In the genomic region with DNA sequence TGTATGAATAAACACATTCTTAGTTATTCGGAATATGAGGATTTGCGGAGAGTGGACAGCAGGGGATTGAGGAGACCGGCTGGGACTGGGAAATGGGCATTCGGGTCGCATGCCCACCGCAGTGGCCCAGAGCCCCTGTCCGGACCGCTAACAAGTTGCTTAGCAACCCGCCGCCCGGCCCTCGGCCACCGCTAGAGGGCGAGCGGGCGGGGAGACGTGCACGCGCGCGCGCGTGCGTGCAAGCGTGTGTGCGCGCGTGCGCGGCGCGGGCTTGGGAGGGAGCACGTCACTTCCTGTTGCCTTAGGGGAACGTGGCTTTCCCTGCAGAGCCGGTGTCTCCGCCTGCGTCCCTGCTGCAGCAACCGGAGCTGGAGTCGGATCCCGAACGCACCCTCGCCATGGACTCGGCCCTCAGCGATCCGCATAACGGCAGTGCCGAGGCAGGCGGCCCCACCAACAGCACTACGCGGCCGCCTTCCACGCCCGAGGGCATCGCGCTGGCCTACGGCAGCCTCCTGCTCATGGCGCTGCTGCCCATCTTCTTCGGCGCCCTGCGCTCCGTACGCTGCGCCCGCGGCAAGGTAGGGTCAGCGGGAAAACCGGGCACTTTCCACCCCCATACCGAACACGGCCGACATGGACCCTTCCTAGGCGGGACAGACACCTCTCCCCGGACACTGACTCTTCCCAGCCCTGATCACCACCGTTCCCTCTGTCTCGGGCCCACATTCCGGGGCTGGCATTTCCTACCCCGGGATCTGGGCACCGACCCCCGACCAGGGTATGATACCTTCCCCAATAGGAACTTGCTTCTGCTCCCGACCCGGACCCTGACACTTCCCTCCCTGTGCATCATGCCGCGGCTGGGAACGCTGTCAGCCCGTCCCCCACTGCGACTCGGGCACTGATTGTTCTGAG, we compare ENCODE assay signal across 1 cellular context.
TF ChIP-seq lines count a peak whose summit lies in the region.

A gene with protein sequence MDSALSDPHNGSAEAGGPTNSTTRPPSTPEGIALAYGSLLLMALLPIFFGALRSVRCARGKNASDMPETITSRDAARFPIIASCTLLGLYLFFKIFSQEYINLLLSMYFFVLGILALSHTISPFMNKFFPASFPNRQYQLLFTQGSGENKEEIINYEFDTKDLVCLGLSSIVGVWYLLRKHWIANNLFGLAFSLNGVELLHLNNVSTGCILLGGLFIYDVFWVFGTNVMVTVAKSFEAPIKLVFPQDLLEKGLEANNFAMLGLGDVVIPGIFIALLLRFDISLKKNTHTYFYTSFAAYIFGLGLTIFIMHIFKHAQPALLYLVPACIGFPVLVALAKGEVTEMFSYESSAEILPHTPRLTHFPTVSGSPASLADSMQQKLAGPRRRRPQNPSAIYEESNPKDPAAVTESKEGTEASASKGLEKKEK (plus strand): TSS at position 289 of the 918 bp plus-strand sequence. CDS start 110 bp downstream, at position 399.

TF ChIP-seq in K562, 482 proteins besides CTCF, POLR2A, EP300 and RAD21 (continued from another document and continues in another):
- TF ChIP-seq ZNF140 (CRISPR knock-in tag; IDR thresholded peaks at IDR 0.05) (peak; percentile 10; the same call in 1 of the 2 replicates), YBX1 (IDR thresholded peaks at IDR 0.05) (no peak), RCOR1 (IDR thresholded peaks at IDR 0.05; ENCODE audit: borderline replicate concordance in 1 of 2, low read depth in 2 of 2, low read length in 2 of 2) (peak in 1 of 2 experiments; percentile 57; a peak in 1 of 4 replicates), HDAC3 (IDR thresholded peaks at IDR 0.05; ENCODE audit: borderline replicate concordance, partially characterized antibody) (no peak), ILK (tag; IDR thresholded peaks at IDR 0.05; ENCODE audit: borderline replicate concordance, low read depth) (no peak), DNMT1 (IDR thresholded peaks at IDR 0.05) (no peak), EZH2 (IDR thresholded peaks at IDR 0.05; ENCODE audit: borderline replicate concordance, low read depth, low read length) (no peak), ZNF175 (CRISPR knock-in tag; IDR thresholded peaks at IDR 0.05; ENCODE audit: low read depth) (peak; percentile 97), TBL1XR1 (IDR thresholded peaks at IDR 0.05; ENCODE audit: low read length in 2 of 2) (peak in 1 of 2 experiments; percentile 51; a peak in 1 of 4 replicates), POLR2G (IDR thresholded peaks at IDR 0.05; ENCODE audit: low read depth, low read length) (peak; percentile 97), ZNF311 (CRISPR knock-in tag; IDR thresholded peaks at IDR 0.05) (peak; percentile 68), FOXA3 (CRISPR knock-in tag; conservative IDR thresholded peaks at IDR 0.05 in 1 of 2, IDR thresholded peaks at IDR 0.05 in 1 of 2) (no peak; a peak in 1 of 4 replicates), NCOR1 (IDR thresholded peaks at IDR 0.05) (no peak), FOS (IDR thresholded peaks at IDR 0.05; ENCODE audit: extremely low read depth, insufficient read length) (no peak), RBBP5 (IDR thresholded peaks at IDR 0.05; ENCODE audit: borderline replicate concordance, insufficient read depth, low read length, poor library complexity, severe bottlenecking) (peak; percentile 91), TRIM24 (IDR thresholded peaks at IDR 0.05) (no peak), FOXM1 (IDR thresholded peaks at IDR 0.05; ENCODE audit: low read depth) (no peak), FOXM1 (CRISPR knock-in tag; IDR thresholded peaks at IDR 0.05; ENCODE audit: low read depth) (no peak), RHOXF2B (CRISPR knock-in tag; conservative IDR thresholded peaks at IDR 0.05) (no peak), RNF2 (IDR thresholded peaks at IDR 0.05) (no peak), TAF1 (IDR thresholded peaks at IDR 0.05; ENCODE audit: control insufficient read depth, extremely low read depth, insufficient read depth, low read length, severe bottlenecking) (peak; percentile 65), KAT2B (IDR thresholded peaks at IDR 0.05; ENCODE audit: low read depth, low read length) (no peak), TARDBP (IDR thresholded peaks at IDR 0.05) (no peak), JUND (IDR thresholded peaks at IDR 0.05; ENCODE audit: borderline replicate concordance, low read depth, low read length) (peak; percentile 80), JUND (tag; IDR thresholded peaks at IDR 0.05; ENCODE audit: borderline replicate concordance, low read depth, low read length) (peak; percentile 76; the same call in 2 of the 3 replicates), SUPT5H (IDR thresholded peaks at IDR 0.05) (peak; percentile 89), ZNF224 (CRISPR knock-in tag; IDR thresholded peaks at IDR 0.05) (no peak), HDAC1 (IDR thresholded peaks at IDR 0.05) (peak in 1 of 2 experiments; percentile 97; a peak in 2 of 4 replicates), ZFP30 (CRISPR knock-in tag; IDR thresholded peaks at IDR 0.05; ENCODE audit: borderline replicate concordance) (no peak), STAT5A (IDR thresholded peaks at IDR 0.05; ENCODE audit: borderline replicate concordance, low read length) (no peak), ZSCAN32 (CRISPR knock-in tag; IDR thresholded peaks at IDR 0.05) (no peak), ZNF165 (CRISPR knock-in tag; IDR thresholded peaks at IDR 0.05; ENCODE audit: borderline replicate concordance) (0 out of 2 replicates have a peak, but pooled peaks have one; percentile 33), ELF2 (CRISPR knock-in tag; IDR thresholded peaks at IDR 0.05) (no peak), ZC3H4 (CRISPR knock-in tag; IDR thresholded peaks at IDR 0.05; ENCODE audit: borderline replicate concordance) (no peak), PHF20 (IDR thresholded peaks at IDR 0.05; ENCODE audit: partially characterized antibody) (peak; percentile 75)
- TF ChIP-seq, protein P1, sequence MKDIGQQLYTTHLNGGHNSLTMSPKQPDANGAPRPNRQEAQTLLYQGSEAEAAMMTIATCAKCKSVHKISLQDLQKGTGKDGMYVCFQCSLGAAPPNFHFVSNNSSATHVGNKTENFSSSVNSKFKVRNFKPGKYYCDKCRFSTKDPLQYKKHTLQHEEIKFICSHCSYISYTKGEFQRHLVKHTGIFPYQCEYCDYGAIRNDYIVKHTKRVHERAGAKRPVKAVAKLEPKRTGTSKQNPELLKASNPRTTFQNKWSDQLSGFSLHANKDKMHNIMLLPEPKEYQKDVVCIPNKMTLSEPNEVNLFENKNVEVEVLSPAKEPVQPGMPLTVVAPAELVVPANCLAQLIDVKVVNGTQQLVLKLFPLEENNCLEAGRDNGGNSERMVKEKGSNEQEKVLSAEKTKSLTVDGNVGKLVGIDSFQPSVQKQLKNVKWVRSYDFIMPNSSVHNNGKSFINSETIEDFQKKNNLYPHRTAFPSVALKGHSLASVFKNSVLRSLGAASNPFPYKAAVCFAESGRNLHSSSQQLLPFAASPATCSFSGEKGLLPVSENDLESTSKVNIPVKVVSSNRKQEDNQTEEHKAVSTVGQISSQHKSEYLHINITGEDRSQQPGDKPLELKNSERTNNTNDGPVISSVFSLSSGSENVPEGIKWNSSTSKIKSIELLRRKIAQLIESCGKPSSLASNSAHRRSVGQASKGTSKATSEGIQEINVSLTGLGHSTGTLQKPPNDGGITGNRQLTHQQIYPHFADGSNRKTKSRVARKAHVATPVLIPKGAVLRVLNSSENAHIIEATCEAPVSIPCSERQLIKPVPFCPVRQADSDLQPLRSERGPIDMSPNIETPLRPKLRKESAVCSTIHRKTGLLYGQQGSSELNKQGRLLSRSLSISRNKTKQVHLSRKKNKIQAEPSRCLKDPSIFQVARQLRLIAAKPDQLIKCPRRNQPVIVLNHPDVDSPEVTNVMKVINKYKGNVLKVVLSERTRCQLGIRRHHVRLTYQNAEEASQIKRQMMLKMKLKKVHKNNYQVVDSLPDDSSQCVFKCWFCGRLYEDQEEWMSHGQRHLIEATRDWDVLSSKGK (CRISPR knock-in tag; IDR thresholded peaks at IDR 0.05) = no peak
- TF ChIP-seq, protein P2, sequence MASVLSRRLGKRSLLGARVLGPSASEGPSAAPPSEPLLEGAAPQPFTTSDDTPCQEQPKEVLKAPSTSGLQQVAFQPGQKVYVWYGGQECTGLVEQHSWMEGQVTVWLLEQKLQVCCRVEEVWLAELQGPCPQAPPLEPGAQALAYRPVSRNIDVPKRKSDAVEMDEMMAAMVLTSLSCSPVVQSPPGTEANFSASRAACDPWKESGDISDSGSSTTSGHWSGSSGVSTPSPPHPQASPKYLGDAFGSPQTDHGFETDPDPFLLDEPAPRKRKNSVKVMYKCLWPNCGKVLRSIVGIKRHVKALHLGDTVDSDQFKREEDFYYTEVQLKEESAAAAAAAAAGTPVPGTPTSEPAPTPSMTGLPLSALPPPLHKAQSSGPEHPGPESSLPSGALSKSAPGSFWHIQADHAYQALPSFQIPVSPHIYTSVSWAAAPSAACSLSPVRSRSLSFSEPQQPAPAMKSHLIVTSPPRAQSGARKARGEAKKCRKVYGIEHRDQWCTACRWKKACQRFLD (CRISPR knock-in tag; IDR thresholded peaks at IDR 0.05) = peak; percentile 97
- TF ChIP-seq, protein P3, sequence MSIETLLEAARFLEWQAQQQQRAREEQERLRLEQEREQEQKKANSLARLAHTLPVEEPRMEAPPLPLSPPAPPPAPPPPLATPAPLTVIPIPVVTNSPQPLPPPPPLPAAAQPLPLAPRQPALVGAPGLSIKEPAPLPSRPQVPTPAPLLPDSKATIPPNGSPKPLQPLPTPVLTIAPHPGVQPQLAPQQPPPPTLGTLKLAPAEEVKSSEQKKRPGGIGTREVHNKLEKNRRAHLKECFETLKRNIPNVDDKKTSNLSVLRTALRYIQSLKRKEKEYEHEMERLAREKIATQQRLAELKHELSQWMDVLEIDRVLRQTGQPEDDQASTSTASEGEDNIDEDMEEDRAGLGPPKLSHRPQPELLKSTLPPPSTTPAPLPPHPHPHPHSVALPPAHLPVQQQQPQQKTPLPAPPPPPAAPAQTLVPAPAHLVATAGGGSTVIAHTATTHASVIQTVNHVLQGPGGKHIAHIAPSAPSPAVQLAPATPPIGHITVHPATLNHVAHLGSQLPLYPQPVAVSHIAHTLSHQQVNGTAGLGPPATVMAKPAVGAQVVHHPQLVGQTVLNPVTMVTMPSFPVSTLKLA (conservative IDR thresholded peaks at IDR 0.05) = peak; percentile 95 to 98
- TF ChIP-seq, protein P4, sequence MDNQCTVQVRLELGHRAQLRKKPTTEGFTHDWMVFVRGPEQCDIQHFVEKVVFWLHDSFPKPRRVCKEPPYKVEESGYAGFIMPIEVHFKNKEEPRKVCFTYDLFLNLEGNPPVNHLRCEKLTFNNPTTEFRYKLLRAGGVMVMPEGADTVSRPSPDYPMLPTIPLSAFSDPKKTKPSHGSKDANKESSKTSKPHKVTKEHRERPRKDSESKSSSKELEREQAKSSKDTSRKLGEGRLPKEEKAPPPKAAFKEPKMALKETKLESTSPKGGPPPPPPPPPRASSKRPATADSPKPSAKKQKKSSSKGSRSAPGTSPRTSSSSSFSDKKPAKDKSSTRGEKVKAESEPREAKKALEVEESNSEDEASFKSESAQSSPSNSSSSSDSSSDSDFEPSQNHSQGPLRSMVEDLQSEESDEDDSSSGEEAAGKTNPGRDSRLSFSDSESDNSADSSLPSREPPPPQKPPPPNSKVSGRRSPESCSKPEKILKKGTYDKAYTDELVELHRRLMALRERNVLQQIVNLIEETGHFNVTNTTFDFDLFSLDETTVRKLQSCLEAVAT (IDR thresholded peaks at IDR 0.05) = no peak
- TF ChIP-seq, protein P5, sequence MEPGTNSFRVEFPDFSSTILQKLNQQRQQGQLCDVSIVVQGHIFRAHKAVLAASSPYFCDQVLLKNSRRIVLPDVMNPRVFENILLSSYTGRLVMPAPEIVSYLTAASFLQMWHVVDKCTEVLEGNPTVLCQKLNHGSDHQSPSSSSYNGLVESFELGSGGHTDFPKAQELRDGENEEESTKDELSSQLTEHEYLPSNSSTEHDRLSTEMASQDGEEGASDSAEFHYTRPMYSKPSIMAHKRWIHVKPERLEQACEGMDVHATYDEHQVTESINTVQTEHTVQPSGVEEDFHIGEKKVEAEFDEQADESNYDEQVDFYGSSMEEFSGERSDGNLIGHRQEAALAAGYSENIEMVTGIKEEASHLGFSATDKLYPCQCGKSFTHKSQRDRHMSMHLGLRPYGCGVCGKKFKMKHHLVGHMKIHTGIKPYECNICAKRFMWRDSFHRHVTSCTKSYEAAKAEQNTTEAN (CRISPR knock-in tag; IDR thresholded peaks at IDR 0.05) = peak; percentile 12; the same call in 1 of the 2 replicates
- TF ChIP-seq, protein P6, sequence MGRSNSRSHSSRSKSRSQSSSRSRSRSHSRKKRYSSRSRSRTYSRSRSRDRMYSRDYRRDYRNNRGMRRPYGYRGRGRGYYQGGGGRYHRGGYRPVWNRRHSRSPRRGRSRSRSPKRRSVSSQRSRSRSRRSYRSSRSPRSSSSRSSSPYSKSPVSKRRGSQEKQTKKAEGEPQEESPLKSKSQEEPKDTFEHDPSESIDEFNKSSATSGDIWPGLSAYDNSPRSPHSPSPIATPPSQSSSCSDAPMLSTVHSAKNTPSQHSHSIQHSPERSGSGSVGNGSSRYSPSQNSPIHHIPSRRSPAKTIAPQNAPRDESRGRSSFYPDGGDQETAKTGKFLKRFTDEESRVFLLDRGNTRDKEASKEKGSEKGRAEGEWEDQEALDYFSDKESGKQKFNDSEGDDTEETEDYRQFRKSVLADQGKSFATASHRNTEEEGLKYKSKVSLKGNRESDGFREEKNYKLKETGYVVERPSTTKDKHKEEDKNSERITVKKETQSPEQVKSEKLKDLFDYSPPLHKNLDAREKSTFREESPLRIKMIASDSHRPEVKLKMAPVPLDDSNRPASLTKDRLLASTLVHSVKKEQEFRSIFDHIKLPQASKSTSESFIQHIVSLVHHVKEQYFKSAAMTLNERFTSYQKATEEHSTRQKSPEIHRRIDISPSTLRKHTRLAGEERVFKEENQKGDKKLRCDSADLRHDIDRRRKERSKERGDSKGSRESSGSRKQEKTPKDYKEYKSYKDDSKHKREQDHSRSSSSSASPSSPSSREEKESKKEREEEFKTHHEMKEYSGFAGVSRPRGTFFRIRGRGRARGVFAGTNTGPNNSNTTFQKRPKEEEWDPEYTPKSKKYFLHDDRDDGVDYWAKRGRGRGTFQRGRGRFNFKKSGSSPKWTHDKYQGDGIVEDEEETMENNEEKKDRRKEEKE (IDR thresholded peaks at IDR 0.05; ENCODE audit: borderline replicate concordance in 1 of 2, control insufficient read depth in 1 of 2, low read depth in 2 of 2, low read length in 1 of 2) = no peak
- TF ChIP-seq, protein P7, sequence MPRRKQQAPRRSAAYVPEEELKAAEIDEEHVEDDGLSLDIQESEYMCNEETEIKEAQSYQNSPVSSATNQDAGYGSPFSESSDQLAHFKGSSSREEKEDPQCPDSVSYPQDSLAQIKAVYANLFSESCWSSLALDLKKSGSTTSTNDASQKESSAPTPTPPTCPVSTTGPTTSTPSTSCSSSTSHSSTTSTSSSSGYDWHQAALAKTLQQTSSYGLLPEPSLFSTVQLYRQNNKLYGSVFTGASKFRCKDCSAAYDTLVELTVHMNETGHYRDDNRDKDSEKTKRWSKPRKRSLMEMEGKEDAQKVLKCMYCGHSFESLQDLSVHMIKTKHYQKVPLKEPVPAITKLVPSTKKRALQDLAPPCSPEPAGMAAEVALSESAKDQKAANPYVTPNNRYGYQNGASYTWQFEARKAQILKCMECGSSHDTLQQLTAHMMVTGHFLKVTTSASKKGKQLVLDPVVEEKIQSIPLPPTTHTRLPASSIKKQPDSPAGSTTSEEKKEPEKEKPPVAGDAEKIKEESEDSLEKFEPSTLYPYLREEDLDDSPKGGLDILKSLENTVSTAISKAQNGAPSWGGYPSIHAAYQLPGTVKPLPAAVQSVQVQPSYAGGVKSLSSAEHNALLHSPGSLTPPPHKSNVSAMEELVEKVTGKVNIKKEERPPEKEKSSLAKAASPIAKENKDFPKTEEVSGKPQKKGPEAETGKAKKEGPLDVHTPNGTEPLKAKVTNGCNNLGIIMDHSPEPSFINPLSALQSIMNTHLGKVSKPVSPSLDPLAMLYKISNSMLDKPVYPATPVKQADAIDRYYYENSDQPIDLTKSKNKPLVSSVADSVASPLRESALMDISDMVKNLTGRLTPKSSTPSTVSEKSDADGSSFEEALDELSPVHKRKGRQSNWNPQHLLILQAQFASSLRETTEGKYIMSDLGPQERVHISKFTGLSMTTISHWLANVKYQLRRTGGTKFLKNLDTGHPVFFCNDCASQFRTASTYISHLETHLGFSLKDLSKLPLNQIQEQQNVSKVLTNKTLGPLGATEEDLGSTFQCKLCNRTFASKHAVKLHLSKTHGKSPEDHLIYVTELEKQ (CRISPR knock-in tag; IDR thresholded peaks at IDR 0.05) = no peak
